ENCODE assay signal across 13 cellular contexts in the genomic region with DNA sequence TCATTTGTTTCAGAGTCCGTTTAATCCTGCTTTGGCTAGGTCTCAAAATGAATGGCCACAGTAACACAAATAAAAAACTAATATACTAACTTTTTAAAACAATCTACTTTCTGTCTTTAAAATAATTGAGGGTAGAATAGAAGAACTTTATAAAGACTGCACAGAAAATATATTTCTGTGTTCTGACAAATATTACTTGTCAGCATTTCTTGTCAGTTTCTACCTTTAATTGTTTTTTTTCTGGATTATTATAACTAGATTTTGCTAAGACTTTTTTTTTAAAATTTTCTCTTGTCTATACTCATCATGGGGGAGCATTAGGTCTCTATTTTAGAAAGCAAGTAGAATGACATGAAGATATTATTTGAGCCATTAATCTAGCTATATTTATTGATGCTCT.
DNase-seq lines count a peak whose midpoint lies in the region; ATAC-seq, FAIRE-seq and TF ChIP-seq lines count a peak whose summit lies in the region.
"Had no signal": no experiment of that assay in that cellular context is flagged by ENCODE, and none has a peak within 500 bp of the region (broad histone marks: within the 10 kb centered on the region; RNA-seq: fewer than 3 reads in every experiment).

No MANE protein-coding gene starts in this region.

- H4K91ac ChIP-seq in H1 (replicated peaks; ENCODE audit: insufficient read length, low read length): no peak overlapping the region

- H3K9ac ChIP-seq in PC-3 (ENCODE audit: low read length) (0 out of 2 replicates have a peak overlapping the region, but pooled peaks have one; percentile 21), H1 (replicated peaks in 1 of 4; ENCODE audit: extremely low read depth in 1 of 4, low read depth in 3 of 4, low read length in 3 of 4) (no peak overlapping the region)

- peaks cover 17% of the 10 kb centered on the region; the same call in 1 of the 2 replicates for H3K36me3 ChIP-seq in PC-3 (ENCODE audit: low read depth, low read length)
- peaks cover 3 to 44% (median 19%) of the 10 kb centered on the region in 4 experiments; a peak in 7 of 8 replicates for H3K36me3 ChIP-seq in H1 (ENCODE audit: control insufficient read depth in 2 of 4, insufficient read depth in 4 of 4, low read length in 3 of 4)
- peaks cover 0 to 38% (median 3%) of the 10 kb centered on the region in 3 donors for H3K36me3 ChIP-seq in pancreas

- peak overlapping the region; percentile 52; the same call in 1 of the 2 replicates for H3K27ac ChIP-seq in PC-3 (ENCODE audit: low read length)
- no peak overlapping the region for H3K27ac ChIP-seq in H1 (ENCODE audit: low read depth, low read length)
- no peak overlapping the region for H3K27ac ChIP-seq in pancreas

- no peak overlapping the region for H2BK20ac ChIP-seq in H1 (ENCODE audit: low read length)

- FAIRE-seq in G401.6 (lab: Jason Lieb, UNC) (peak; percentile 11), H1 (lab: Jason Lieb, UNC) (no peak), pancreas (lab: Jason Lieb, UNC) (peak; percentile 5)

- H4K8ac ChIP-seq in H1 (ENCODE audit: extremely low read depth, insufficient read depth, low read length): no peak overlapping the region

- no peak overlapping the region for H2AK5ac ChIP-seq in H1 (ENCODE audit: low read depth, low read length)

- intact Hi-C loops in PC-3 (cut with micrococcal nuclease) (no loop called here), pancreas (cut with DNase I) (no loop called here)

- TF ChIP-seq RAD21 in H1 (IDR thresholded peaks at IDR 0.05 in 1 of 2, conservative IDR thresholded peaks at IDR 0.05 in 1 of 2; ENCODE audit: low read depth in 2 of 2, low read length in 2 of 2): no peak

- H3F3A ChIP-seq in PC-3 (ENCODE audit: low read length, unreplicated experiment): no peaks in the 10 kb centered on the region

- H3K4me3 ChIP-seq in PC-3 (ENCODE audit: low read length) (no peak overlapping the region), H1 (ENCODE audit: extremely low read depth in 1 of 4, insufficient read depth in 2 of 4, low read depth in 3 of 4, low read length in 4 of 4) (no peak overlapping the region), pancreas (no peak overlapping the region)

- BruUV-seq in PC-3 (replicated peaks; lab: Mats Ljungman, UMichigan): no TSS peak

- no peaks in the 10 kb centered on the region for H3K9me3 ChIP-seq in PC-3 (ENCODE audit: low read length)
- no peaks in the 10 kb centered on the region for H3K9me3 ChIP-seq in H1 (ENCODE audit: insufficient read depth in 2 of 2, low read depth in 1 of 2, low read length in 1 of 2)
- H3K9me3 ChIP-seq in pancreas: no peaks in the 10 kb centered on the region

- H2BK15ac ChIP-seq in H1 (ENCODE audit: low read length): no peak overlapping the region

- DNase-seq in PC-3 (no peak), H1 (ENCODE audit: low read depth in 1 of 2, low spot score in 2 of 2) (no peak), pancreas (no peak), NCI-H82 (lab: John Stamatoyannopoulos, UW) (no peak), GOT3 (lab: John Stamatoyannopoulos, UW) (no peak)
- no peak for DNase-seq in activated CD4-positive, CD25-positive, alpha-beta regulatory T cell treated with anti-CD3 and anti-CD28 coated beads, Interleukin-2, amount 50 U/mL, for 72 hours
- DNase-seq: CD8-positive, alpha-beta T cell; COR-L47; DMS153; EL; GDM1; H7 had no signal

- TF ChIP-seq CTCF in PC-3 (conservative IDR thresholded peaks at IDR 0.05; ENCODE audit: low read depth, low read length) (no peak), H1 (IDR thresholded peaks at IDR 0.05; ENCODE audit: control extremely low read depth in 1 of 3, insufficient read depth in 1 of 3, low read depth in 1 of 3, low read length in 3 of 3) (no peak), pancreas (IDR thresholded peaks at IDR 0.05) (no peak)

- H3K18ac ChIP-seq in H1 (ENCODE audit: extremely low read depth, low read length): no peak overlapping the region

- no peak overlapping the region for H2BK12ac ChIP-seq in H1 (ENCODE audit: low read depth, low read length)

- POLR2A ChIA-PET in PC-3 (lab: Charles Lee; ENCODE audit: unreplicated experiment) (no interaction called here), H1 (lab: Charles Lee; ENCODE audit: partially characterized antibody) (no interaction called here)

- H3K4me1 ChIP-seq in PC-3 (ENCODE audit: insufficient read depth, low read length) (no peaks in the 10 kb centered on the region; the same call in 1 of the 2 replicates), H1 (replicated peaks in 1 of 4; ENCODE audit: control insufficient read depth in 3 of 4, insufficient read depth in 4 of 4, low read length in 3 of 4) (no peaks in the 10 kb centered on the region), pancreas (no peaks in the 10 kb centered on the region)

- H2BK120ac ChIP-seq in H1 (replicated peaks; ENCODE audit: low read depth, low read length): no peak overlapping the region

- H2BK5ac ChIP-seq in H1 (ENCODE audit: low read depth, low read length): no peak overlapping the region

- no peak overlapping the region for H4K5ac ChIP-seq in H1 (ENCODE audit: insufficient read length, low read depth, low read length)

- H3K23ac ChIP-seq in H1 (ENCODE audit: insufficient read length): no peak overlapping the region

- H4K20me1 ChIP-seq in PC-3 (ENCODE audit: low read length): no peaks in the 10 kb centered on the region
- peaks cover 0 to 2% of the 10 kb centered on the region in 2 experiments for H4K20me1 ChIP-seq in H1 (replicated peaks in 1 of 2; ENCODE audit: control insufficient read depth in 1 of 2, insufficient read depth in 2 of 2, low read length in 2 of 2)

- H3K4me2 ChIP-seq in PC-3 (ENCODE audit: low read length) (no peak overlapping the region), H1 (ENCODE audit: insufficient read depth in 1 of 2, low read depth in 2 of 2, low read length in 2 of 2) (no peak overlapping the region)

- H3K79me1 ChIP-seq in H1 (ENCODE audit: low read depth, low read length): no peaks in the 10 kb centered on the region

- no peaks in the 10 kb centered on the region for H3K23me2 ChIP-seq in H1 (ENCODE audit: low read depth, low read length)

- no peaks in the 10 kb centered on the region for H3K9me2 ChIP-seq in PC-3 (replicated peaks; ENCODE audit: low read length)

- H3K14ac ChIP-seq in H1 (ENCODE audit: insufficient read length): no peak overlapping the region

- no peak overlapping the region for H3K56ac ChIP-seq in H1 (replicated peaks; ENCODE audit: insufficient read length, low read depth, low read length)

- CTCF ChIA-PET in PC-3 (lab: Charles Lee) (no interaction called here), H1 (lab: Charles Lee; ENCODE audit: partially characterized antibody) (no interaction called here)

- H2AFZ ChIP-seq in PC-3 (ENCODE audit: low read length): no peak overlapping the region
- no peak overlapping the region for H2AFZ ChIP-seq in H1 (ENCODE audit: low read length)

- no peak for TF ChIP-seq EP300 in H1 (IDR thresholded peaks at IDR 0.05; ENCODE audit: borderline replicate concordance in 1 of 2, low read depth in 2 of 2, low read length in 2 of 2)

- ATAC-seq in PC-3 (no peak), pancreas (no peak)
- ATAC-seq: CD8-positive, alpha-beta T cell had no signal

- WGBS in H1 (ENCODE audit: extremely low coverage in 1 of 2, insufficient coverage in 1 of 2, insufficient read length in 1 of 2, insufficient replicate concordance in 2 of 2, low coverage in 1 of 2, low lambda C conversion rate in 2 of 2, missing lambda C conversion rate in 1 of 2), 2 experiments: 94% methylated on average over 1 of the region's 1 CpG; no CpG with 5 or more reads in 1 of the 2 experiments
- 88 to 89% methylated on average over 1 of the region's 1 CpG for WGBS in pancreas, 2 donors

- no peaks in the 10 kb centered on the region for H3K27me3 ChIP-seq in PC-3 (ENCODE audit: low read length)
- H3K27me3 ChIP-seq in H1 (replicated peaks in 1 of 4; ENCODE audit: control insufficient read depth in 3 of 4, extremely low read depth in 1 of 4, insufficient read depth in 3 of 4, low read length in 3 of 4): no peaks in the 10 kb centered on the region
- no peaks in the 10 kb centered on the region for H3K27me3 ChIP-seq in pancreas

- H3K79me2 ChIP-seq in PC-3 (ENCODE audit: low read length) (no peaks in the 10 kb centered on the region), H1 (ENCODE audit: control insufficient read depth in 1 of 2, insufficient read depth in 2 of 2, low read length in 2 of 2) (no peaks in the 10 kb centered on the region)

- no peak overlapping the region for H3K4ac ChIP-seq in H1 (replicated peaks; ENCODE audit: insufficient read length, low read depth, low read length)

- TF ChIP-seq POLR2A in H1 (IDR thresholded peaks at IDR 0.05; ENCODE audit: control extremely low read depth in 1 of 2, low read depth in 2 of 2, low read length in 2 of 2): no peak

TF ChIP-seq in H1, 55 proteins besides CTCF, POLR2A, EP300 and RAD21:
- TF ChIP-seq CHD1 (IDR thresholded peaks at IDR 0.05; ENCODE audit: low read depth, low read length) (no peak), USF2 (IDR thresholded peaks at IDR 0.05; ENCODE audit: low read length) (no peak), MAFK (IDR thresholded peaks at IDR 0.05; ENCODE audit: low read depth, low read length) (peak; percentile 52; the same call in 1 of the 2 replicates), TAF7 (optimal IDR thresholded peaks at IDR 0.05; ENCODE audit: borderline replicate concordance, low read depth, low read length) (no peak), HDAC2 (IDR thresholded peaks at IDR 0.05; ENCODE audit: borderline replicate concordance in 1 of 2, low read depth in 2 of 2, low read length in 2 of 2) (no peak), RFX5 (IDR thresholded peaks at IDR 0.05; ENCODE audit: borderline replicate concordance, low read depth, low read length) (no peak)
TF ChIP-seq in H1: peak in this region for 1.
